Comparison of ENCODE assay signal across 27 cellular contexts in the genomic region with DNA sequence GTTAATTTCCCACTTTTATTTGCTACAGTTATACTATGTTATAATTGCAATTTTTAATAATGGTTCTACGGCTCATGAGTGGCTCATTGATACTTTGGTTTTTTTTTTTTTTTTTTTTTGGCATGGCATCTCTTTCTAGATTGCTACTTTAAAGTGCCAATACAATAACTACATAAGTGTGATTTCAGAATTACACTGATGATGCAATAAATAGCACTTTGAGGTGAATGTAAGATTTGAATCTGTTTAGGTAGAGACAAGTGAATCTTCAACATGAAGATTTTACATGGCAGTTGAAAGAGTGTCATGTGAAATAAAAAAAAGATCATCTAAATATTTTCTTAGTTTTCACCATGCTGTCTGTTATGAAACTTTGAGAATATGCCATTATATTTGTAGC.
"Had no signal": no experiment of that assay in that cellular context is flagged by ENCODE, and none has a peak within 500 bp of the region (broad histone marks: within the 10 kb centered on the region; RNA-seq: fewer than 3 reads in every experiment).

No MANE protein-coding gene starts in this region.

- DNase-seq: stimulated activated CD4-positive, alpha-beta T cell treated with anti-CD3 and anti-CD28 coated beads, Interleukin-2, amount 100 ng/mL, for 48 hours; stimulated activated CD4-positive, alpha-beta T cell treated with anti-CD3 and anti-CD28 coated beads, Interleukin-4, amount 100 ng/mL, for 1 hour; stimulated activated CD4-positive, alpha-beta T cell treated with anti-CD3 and anti-CD28 coated beads, Interleukin-4, amount 100 ng/mL, for 24 hours; stimulated activated CD4-positive, alpha-beta T cell treated with anti-CD3 and anti-CD28 coated beads, Interleukin-4, amount 100 ng/mL, for 4 hours; stimulated activated CD8-positive, alpha-beta memory T cell treated with anti-CD3 and anti-CD28 coated beads, Interleukin-4, amount 100 ng/mL, for 48 hours; stimulated activated naive B cell treated with anti-CD40 and anti-IgM and Interleukin-4, amounts not matched to agents 10 μg/mL and 1 μg/mL and 100 μg/mL, for 72 hours; stimulated activated naive CD4-positive, alpha-beta T cell; stimulated activated naive CD4-positive, alpha-beta T cell treated with Interleukin-2 at 50 U/mL for 16 hours; stimulated activated naive CD8-positive, alpha-beta T cell treated with anti-CD3 and anti-CD28 coated beads, Interleukin-15, amount 100 ng/mL, for 72 hours; stimulated activated naive CD8-positive, alpha-beta T cell treated with anti-CD3 and anti-CD28 coated beads, Interleukin-15, Interleukin-2, amounts not matched to agents 100 U/mL and 50 U/mL, for 24 hours; stomach; substantia nigra; testis; thyroid gland; tibial artery; transverse colon; trophoblast cell; upper lobe of left lung; upper lobe of right lung; uterus had no signal

- H3K4me3 ChIP-seq: stomach, suprapubic skin, testis, thoracic aorta, thyroid gland, tibial artery, tibial nerve, transverse colon, upper lobe of left lung, upper lobe of right lung, uterus, vagina had no signal

- FAIRE-seq: urothelium cell line had no signal

- ATAC-seq: stimulated activated effector memory CD8-positive, alpha-beta T cell treated with anti-CD3 and anti-CD28 coated beads, Interleukin-12 subunit alpha, Interleukin-12 subunit beta, amount 100 ng/mL, for 72 hours; stimulated activated memory B cell treated with anti-CD40 and anti-IgM and Interleukin-4, amounts not matched to agents 10 μg/mL and 1 μg/mL and 100 μg/mL, for 72 hours; stimulated activated naive B cell treated with anti-CD40 and anti-IgM and Interleukin-4, amounts not matched to agents 10 μg/mL and 1 μg/mL and 100 μg/mL, for 72 hours; stimulated activated naive CD8-positive, alpha-beta T cell treated with anti-CD3 and anti-CD28 coated beads, Interleukin-15, amount 100 ng/mL, for 72 hours; stimulated activated naive CD8-positive, alpha-beta T cell treated with anti-CD3 and anti-CD28 coated beads, Interleukin-15, Interleukin-2, amounts not matched to agents 100 U/mL and 50 U/mL, for 24 hours; upper lobe of right lung had no signal

- H3K27ac ChIP-seq: stomach, suprapubic skin, testis, thoracic aorta, thyroid gland, tibial artery, tibial nerve, transverse colon, upper lobe of left lung, upper lobe of right lung, uterus, vagina had no signal

- H3K36me3 ChIP-seq: stomach, suprapubic skin, thoracic aorta, thyroid gland, tibial artery, tibial nerve, transverse colon, upper lobe of left lung, upper lobe of right lung, uterus, vagina had no signal

- H3K4me1 ChIP-seq: suprapubic skin, testis, thyroid gland, tibial artery, tibial nerve, transverse colon, upper lobe of left lung, upper lobe of right lung, uterus, vagina had no signal

- H3K27me3 ChIP-seq: stomach, suprapubic skin, testis, thyroid gland, tibial artery, tibial nerve, transverse colon, upper lobe of left lung, upper lobe of right lung, uterus, vagina had no signal

- H3K9me3 ChIP-seq: stomach, suprapubic skin, testis, thoracic aorta, thyroid gland, tibial artery, tibial nerve, transverse colon, upper lobe of left lung, upper lobe of right lung, uterus, vagina had no signal
